Comparison of ENCODE assay signal across 24 cellular contexts in genomic region chr7:157760004-157760730, GRCh38.
A peak's percentile ranks its signal among the peaks of the same experiment; 100 is the strongest.
DNase-seq lines count a peak whose midpoint lies in the region; ATAC-seq and TF ChIP-seq lines count a peak whose summit lies in the region.
"Had no signal": no experiment of that assay in that cellular context is flagged by ENCODE, and none has a peak within 500 bp of the region (broad histone marks: within the 10 kb centered on the region; RNA-seq: fewer than 3 reads in every experiment).

No MANE protein-coding gene starts in this region.

- peaks cover 7% of the 10 kb centered on the region for H3K9me3 Mint-ChIP-seq in activated CD4-positive, alpha-beta T cell treated with anti-CD3 and anti-CD28 coated beads, Interleukin-2, amount 10 ng/mL, durations not matched to agents 7 days and 5 days

- CTCF ChIA-PET in activated CD4-positive, alpha-beta T cell treated with anti-CD3 and anti-CD28 coated beads, Interleukin-2, amount 10 ng/mL, durations not matched to agents 7 days and 5 days (lab: Charles Lee): no interaction called here

- H3K36me3 Mint-ChIP-seq in activated CD4-positive, alpha-beta T cell treated with anti-CD3 and anti-CD28 coated beads, Interleukin-2, amount 10 ng/mL, durations not matched to agents 7 days and 5 days (ENCODE audit: low read depth): no peaks in the 10 kb centered on the region
- H3K36me3 Mint-ChIP-seq: activated naive CD8-positive, alpha-beta T cell; CD4-positive, alpha-beta memory T cell had no signal

- H3K27me3 ChIP-seq in Loucy (ENCODE audit: insufficient read depth, low read length, poor library complexity, severe bottlenecking) (no peaks in the 10 kb centered on the region), WERI-Rb-1 (ENCODE audit: insufficient read depth, low read depth, severe bottlenecking) (no peaks in the 10 kb centered on the region), neuronal stem cell (ENCODE audit: control insufficient read depth in 3 of 3, insufficient read depth in 3 of 3, low read depth in 1 of 3, low read length in 3 of 3) (no peaks in the 10 kb centered on the region)
- H3K27me3 ChIP-seq: SJSA1 had no signal

- H2BK5ac ChIP-seq in neuronal stem cell (ENCODE audit: low read length): no peak overlapping the region

- H3K4me1 ChIP-seq in Loucy (ENCODE audit: insufficient read depth, low read length, poor library complexity, severe bottlenecking) (no peaks in the 10 kb centered on the region), neuronal stem cell (ENCODE audit: control insufficient read depth in 2 of 2, insufficient read depth in 1 of 2, low read depth in 1 of 2, low read length in 2 of 2) (peaks cover 0 to 1% of the 10 kb centered on the region in 2 donors)
- H3K4me1 ChIP-seq: SJSA1 had no signal

- no peak overlapping the region for H3K14ac ChIP-seq in neuronal stem cell (ENCODE audit: low read length)

- DNase-seq in activated CD4-positive, alpha-beta T cell treated with anti-CD3 and anti-CD28 coated beads for 48 hours: peak; percentile 13
- DNase-seq in activated CD4-positive, alpha-beta T cell treated with anti-CD3 and anti-CD28 coated beads, Interleukin-2, amount 10 ng/mL, durations not matched to agents 7 days and 5 days: no peak
- DNase-seq in WERI-Rb-1 (peak; percentile 56), neuronal stem cell (ENCODE audit: low spot score) (no peak), COLO829 (ENCODE audit: low spot score) (no peak)
- DNase-seq: ACHN; activated CD4-positive, alpha-beta T cell treated with anti-CD3 and anti-CD28 coated beads, Interleukin-2, amount 50 U/mL, for 4 hours; activated T-cell treated with anti-CD3 and anti-CD28 coated beads, Interleukin-2, amount 50 U/mL, for 1 hour; CD4-positive, alpha-beta memory T cell; left ventricle myocardium superior; NCI-H1694 treated with DMSO at 0.1 percent for 48 hours; NCI-H510A; stimulated activated CD4-positive, alpha-beta T cell treated with anti-CD3 and anti-CD28 coated beads, Interleukin-2, amount 100 ng/mL, for 24 hours; T-helper 9 cell had no signal

- TF ChIP-seq CTCF in Loucy (conservative IDR thresholded peaks at IDR 0.05; ENCODE audit: low read length) (peak; percentile 25; the same call in 1 of the 2 replicates), WERI-Rb-1 (IDR thresholded peaks at IDR 0.05; ENCODE audit: low read depth, low read length) (peak; percentile 58)

- H3K27ac ChIP-seq in WERI-Rb-1 (no peak overlapping the region), neuronal stem cell (replicated peaks; ENCODE audit: low read length) (no peak overlapping the region)
- H3K27ac ChIP-seq: epithelial cell of prostate, KMS-11, SJSA1 had no signal

- H2AK5ac ChIP-seq in neuronal stem cell (ENCODE audit: low read depth, low read length): peak overlapping the region; percentile 56

- H3K9me3 ChIP-seq in Loucy (ENCODE audit: insufficient read depth, low read depth, low read length) (no peaks in the 10 kb centered on the region; the same call in 1 of the 2 replicates), WERI-Rb-1 (ENCODE audit: severe bottlenecking) (no peaks in the 10 kb centered on the region), neuronal stem cell (replicated peaks in 1 of 2; ENCODE audit: control insufficient read depth in 2 of 2, insufficient read depth in 1 of 2, low read depth in 1 of 2, low read length in 2 of 2) (peaks cover 0 to 6% of the 10 kb centered on the region in 2 donors)

- no peak overlapping the region for H3K27ac Mint-ChIP-seq in activated CD4-positive, alpha-beta T cell treated with anti-CD3 and anti-CD28 coated beads, Interleukin-2, amount 10 ng/mL, durations not matched to agents 7 days and 5 days
- H3K27ac Mint-ChIP-seq: activated naive CD8-positive, alpha-beta T cell; brain; CD4-positive, alpha-beta memory T cell; dendritic cell treated with granulocyte-macrophage colony-stimulating factor and Interleukin-4, amounts not matched to agents 40 ng/mL and 50 ng/mL, for 4 days had no signal

- H3K4me3 Mint-ChIP-seq in activated CD4-positive, alpha-beta T cell treated with anti-CD3 and anti-CD28 coated beads, Interleukin-2, amount 10 ng/mL, durations not matched to agents 7 days and 5 days: no peak overlapping the region
- H3K4me3 Mint-ChIP-seq: activated naive CD8-positive, alpha-beta T cell; brain; dendritic cell treated with granulocyte-macrophage colony-stimulating factor and Interleukin-4, amounts not matched to agents 40 ng/mL and 50 ng/mL, for 4 days had no signal

- H2AFZ ChIP-seq in Loucy (ENCODE audit: low read length) (no peak overlapping the region), neuronal stem cell (ENCODE audit: low read length) (no peak overlapping the region)

- no peaks in the 10 kb centered on the region for H3K79me2 ChIP-seq in Loucy (ENCODE audit: insufficient read depth, low read length)

- no peak overlapping the region for H4K8ac ChIP-seq in neuronal stem cell (ENCODE audit: low read depth, low read length)

- no peak overlapping the region for H3K4ac ChIP-seq in neuronal stem cell (ENCODE audit: low read length)

- ATAC-seq in GM18907 (IDR thresholded peaks at IDR 0.05; ENCODE audit: unreplicated experiment) (no peak), HG03045 (IDR thresholded peaks at IDR 0.05; ENCODE audit: unreplicated experiment) (no peak)
- ATAC-seq: left ventricle myocardium superior, sciatic nerve had no signal

- H3K79me1 ChIP-seq in neuronal stem cell (ENCODE audit: low read depth, low read length): peaks cover 1% of the 10 kb centered on the region

- H3K23ac ChIP-seq in neuronal stem cell (ENCODE audit: low read depth, low read length, poor library complexity): peak overlapping the region; percentile 0

- no peak overlapping the region for H3K9ac ChIP-seq in Loucy (ENCODE audit: low read depth, low read length, poor library complexity, severe bottlenecking)
- no peak overlapping the region for H3K9ac ChIP-seq in neuronal stem cell (ENCODE audit: low read depth, low read length, poor library complexity)
- H3K9ac ChIP-seq: KMS-11 had no signal

- peak overlapping the region; percentile 67 for H3K18ac ChIP-seq in neuronal stem cell (ENCODE audit: low read length)

- no peaks in the 10 kb centered on the region for H3K9me2 ChIP-seq in Loucy (replicated peaks; ENCODE audit: low read depth, low read length)

- no peak overlapping the region for H2BK12ac ChIP-seq in neuronal stem cell (ENCODE audit: low read length)

- H3K27me3 Mint-ChIP-seq in activated CD4-positive, alpha-beta T cell treated with anti-CD3 and anti-CD28 coated beads, Interleukin-2, amount 10 ng/mL, durations not matched to agents 7 days and 5 days: peaks cover 7% of the 10 kb centered on the region
- H3K27me3 Mint-ChIP-seq: activated naive CD8-positive, alpha-beta T cell; brain had no signal

- H3K4me2 ChIP-seq in Loucy (ENCODE audit: low read depth, low read length, poor library complexity, severe bottlenecking) (no peak overlapping the region), neuronal stem cell (ENCODE audit: insufficient read depth, low read length, poor library complexity, severe bottlenecking) (no peak overlapping the region)
- H3K4me2 ChIP-seq: KMS-11 had no signal

- H3F3A ChIP-seq in Loucy (ENCODE audit: low read depth): no peaks in the 10 kb centered on the region

- peaks cover 5% of the 10 kb centered on the region for H3K4me1 Mint-ChIP-seq in activated CD4-positive, alpha-beta T cell treated with anti-CD3 and anti-CD28 coated beads, Interleukin-2, amount 10 ng/mL, durations not matched to agents 7 days and 5 days
- H3K4me1 Mint-ChIP-seq: brain had no signal

- H3K4me3 ChIP-seq in Loucy (ENCODE audit: low read length, poor library complexity, severe bottlenecking) (no peak overlapping the region), WERI-Rb-1 (ENCODE audit: low read depth, low read length) (no peak overlapping the region), neuronal stem cell (ENCODE audit: low read length in 2 of 2) (no peak overlapping the region)
- H3K4me3 ChIP-seq: SJSA1 had no signal

- H3K36me3 ChIP-seq in Loucy (ENCODE audit: insufficient read depth, low read length) (no peaks in the 10 kb centered on the region), WERI-Rb-1 (no peaks in the 10 kb centered on the region), neuronal stem cell (replicated peaks in 1 of 2; ENCODE audit: control insufficient read depth in 2 of 2, insufficient read depth in 2 of 2, low read length in 2 of 2) (no peaks in the 10 kb centered on the region)
- H3K36me3 ChIP-seq: SJSA1 had no signal

- no peaks in the 10 kb centered on the region for H4K20me1 ChIP-seq in Loucy (ENCODE audit: insufficient read depth, low read length, poor library complexity, severe bottlenecking)

- POLR2A ChIA-PET in activated CD4-positive, alpha-beta T cell treated with anti-CD3 and anti-CD28 coated beads, Interleukin-2, amount 10 ng/mL, durations not matched to agents 7 days and 5 days (lab: Charles Lee): no interaction called here

- H2BK120ac ChIP-seq in neuronal stem cell (ENCODE audit: low read depth, low read length): no peak overlapping the region

- no peak overlapping the region for H4K91ac ChIP-seq in neuronal stem cell (ENCODE audit: low read depth, low read length, poor library complexity)

- WGBS in neuronal stem cell (ENCODE audit: extremely low coverage in 2 of 2, insufficient read length in 2 of 2, insufficient replicate concordance in 1 of 2), 2 donors: no CpG with 5 or more reads among the region's 17 CpGs

- no peak overlapping the region for H2BK15ac ChIP-seq in neuronal stem cell (ENCODE audit: low read length)

Comparison
In these comparisons a context has a peak if more than half of its experiments do, and no peak if none do; other contexts are left out.
1. DNase-seq: peak in activated CD4-positive, alpha-beta T cell treated with anti-CD3 and anti-CD28 coated beads for 48 hours (single experiment) and WERI-Rb-1 (single experiment); none in activated CD4-positive, alpha-beta T cell treated with anti-CD3 and anti-CD28 coated beads, Interleukin-2, amount 10 ng/mL, durations not matched to agents 7 days and 5 days (single experiment), neuronal stem cell (single experiment) and COLO829 (single experiment).